Comparison of ENCODE assay signal across 2 cellular contexts in genomic region chr13:50587839-50588373, GRCh38.
TF ChIP-seq lines count a peak whose summit lies in the region.

No MANE protein-coding gene starts in this region.

TF ChIP-seq in GM23338, 12 proteins besides CTCF, POLR2A, EP300 and RAD21:
- TF ChIP-seq STAT1 (IDR thresholded peaks at IDR 0.05; ENCODE audit: unreplicated experiment) (no peak), ZNF114 (CRISPR knock-in tag; IDR thresholded peaks at IDR 0.05) (no peak), EZH2 (IDR thresholded peaks at IDR 0.05; ENCODE audit: low read depth, unreplicated experiment) (no peak), NANOG (IDR thresholded peaks at IDR 0.05; ENCODE audit: borderline replicate concordance) (no peak), CREB1 (CRISPR knock-in tag; IDR thresholded peaks at IDR 0.05; ENCODE audit: low read depth) (no peak), ZNF331 (CRISPR knock-in tag; IDR thresholded peaks at IDR 0.05; ENCODE audit: low read depth) (no peak), ETS1 (IDR thresholded peaks at IDR 0.05) (no peak), EZH2phosphoT487 (IDR thresholded peaks at IDR 0.05; ENCODE audit: unreplicated experiment) (no peak), ZNF462 (CRISPR knock-in tag; IDR thresholded peaks at IDR 0.05) (no peak), JUNB (IDR thresholded peaks at IDR 0.05; ENCODE audit: unreplicated experiment) (no peak), POLR2AphosphoS5 (IDR thresholded peaks at IDR 0.05; ENCODE audit: low read depth) (no peak)
- TF ChIP-seq, protein P1, sequence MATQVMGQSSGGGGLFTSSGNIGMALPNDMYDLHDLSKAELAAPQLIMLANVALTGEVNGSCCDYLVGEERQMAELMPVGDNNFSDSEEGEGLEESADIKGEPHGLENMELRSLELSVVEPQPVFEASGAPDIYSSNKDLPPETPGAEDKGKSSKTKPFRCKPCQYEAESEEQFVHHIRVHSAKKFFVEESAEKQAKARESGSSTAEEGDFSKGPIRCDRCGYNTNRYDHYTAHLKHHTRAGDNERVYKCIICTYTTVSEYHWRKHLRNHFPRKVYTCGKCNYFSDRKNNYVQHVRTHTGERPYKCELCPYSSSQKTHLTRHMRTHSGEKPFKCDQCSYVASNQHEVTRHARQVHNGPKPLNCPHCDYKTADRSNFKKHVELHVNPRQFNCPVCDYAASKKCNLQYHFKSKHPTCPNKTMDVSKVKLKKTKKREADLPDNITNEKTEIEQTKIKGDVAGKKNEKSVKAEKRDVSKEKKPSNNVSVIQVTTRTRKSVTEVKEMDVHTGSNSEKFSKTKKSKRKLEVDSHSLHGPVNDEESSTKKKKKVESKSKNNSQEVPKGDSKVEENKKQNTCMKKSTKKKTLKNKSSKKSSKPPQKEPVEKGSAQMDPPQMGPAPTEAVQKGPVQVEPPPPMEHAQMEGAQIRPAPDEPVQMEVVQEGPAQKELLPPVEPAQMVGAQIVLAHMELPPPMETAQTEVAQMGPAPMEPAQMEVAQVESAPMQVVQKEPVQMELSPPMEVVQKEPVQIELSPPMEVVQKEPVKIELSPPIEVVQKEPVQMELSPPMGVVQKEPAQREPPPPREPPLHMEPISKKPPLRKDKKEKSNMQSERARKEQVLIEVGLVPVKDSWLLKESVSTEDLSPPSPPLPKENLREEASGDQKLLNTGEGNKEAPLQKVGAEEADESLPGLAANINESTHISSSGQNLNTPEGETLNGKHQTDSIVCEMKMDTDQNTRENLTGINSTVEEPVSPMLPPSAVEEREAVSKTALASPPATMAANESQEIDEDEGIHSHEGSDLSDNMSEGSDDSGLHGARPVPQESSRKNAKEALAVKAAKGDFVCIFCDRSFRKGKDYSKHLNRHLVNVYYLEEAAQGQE (IDR thresholded peaks at IDR 0.05; ENCODE audit: unreplicated experiment) = no peak

TF ChIP-seq in WTC11, 78 proteins besides CTCF, POLR2A, EP300 and RAD21:
- no peak for TF ChIP-seq ZNF425 (CRISPR knock-in tag; conservative IDR thresholded peaks at IDR 0.05)
- no peak for TF ChIP-seq CREM (CRISPR knock-in tag; IDR thresholded peaks at IDR 0.05)
- TF ChIP-seq, protein P2, sequence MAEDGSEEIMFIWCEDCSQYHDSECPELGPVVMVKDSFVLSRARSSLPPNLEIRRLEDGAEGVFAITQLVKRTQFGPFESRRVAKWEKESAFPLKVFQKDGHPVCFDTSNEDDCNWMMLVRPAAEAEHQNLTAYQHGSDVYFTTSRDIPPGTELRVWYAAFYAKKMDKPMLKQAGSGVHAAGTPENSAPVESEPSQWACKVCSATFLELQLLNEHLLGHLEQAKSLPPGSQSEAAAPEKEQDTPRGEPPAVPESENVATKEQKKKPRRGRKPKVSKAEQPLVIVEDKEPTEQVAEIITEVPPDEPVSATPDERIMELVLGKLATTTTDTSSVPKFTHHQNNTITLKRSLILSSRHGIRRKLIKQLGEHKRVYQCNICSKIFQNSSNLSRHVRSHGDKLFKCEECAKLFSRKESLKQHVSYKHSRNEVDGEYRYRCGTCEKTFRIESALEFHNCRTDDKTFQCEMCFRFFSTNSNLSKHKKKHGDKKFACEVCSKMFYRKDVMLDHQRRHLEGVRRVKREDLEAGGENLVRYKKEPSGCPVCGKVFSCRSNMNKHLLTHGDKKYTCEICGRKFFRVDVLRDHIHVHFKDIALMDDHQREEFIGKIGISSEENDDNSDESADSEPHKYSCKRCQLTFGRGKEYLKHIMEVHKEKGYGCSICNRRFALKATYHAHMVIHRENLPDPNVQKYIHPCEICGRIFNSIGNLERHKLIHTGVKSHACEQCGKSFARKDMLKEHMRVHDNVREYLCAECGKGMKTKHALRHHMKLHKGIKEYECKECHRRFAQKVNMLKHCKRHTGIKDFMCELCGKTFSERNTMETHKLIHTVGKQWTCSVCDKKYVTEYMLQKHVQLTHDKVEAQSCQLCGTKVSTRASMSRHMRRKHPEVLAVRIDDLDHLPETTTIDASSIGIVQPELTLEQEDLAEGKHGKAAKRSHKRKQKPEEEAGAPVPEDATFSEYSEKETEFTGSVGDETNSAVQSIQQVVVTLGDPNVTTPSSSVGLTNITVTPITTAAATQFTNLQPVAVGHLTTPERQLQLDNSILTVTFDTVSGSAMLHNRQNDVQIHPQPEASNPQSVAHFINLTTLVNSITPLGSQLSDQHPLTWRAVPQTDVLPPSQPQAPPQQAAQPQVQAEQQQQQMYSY (CRISPR knock-in tag; IDR thresholded peaks at IDR 0.05) = no peak
- TF ChIP-seq ZNF317 (CRISPR knock-in tag; IDR thresholded peaks at IDR 0.05; ENCODE audit: borderline replicate concordance, low read depth) = no peak
- no peak for TF ChIP-seq IRF1 (CRISPR knock-in tag; IDR thresholded peaks at IDR 0.05)
- TF ChIP-seq ATF6 (CRISPR knock-in tag; IDR thresholded peaks at IDR 0.05) = no peak
- TF ChIP-seq NR3C1 (CRISPR knock-in tag; conservative IDR thresholded peaks at IDR 0.05; ENCODE audit: low read depth) = no peak
- TF ChIP-seq JAZF1 (CRISPR knock-in tag; IDR thresholded peaks at IDR 0.05) = no peak
- TF ChIP-seq SMAD3 (CRISPR knock-in tag; IDR thresholded peaks at IDR 0.05; ENCODE audit: borderline replicate concordance) = no peak
- TF ChIP-seq NR2C2 (CRISPR knock-in tag; IDR thresholded peaks at IDR 0.05) = no peak
- TF ChIP-seq, protein P3, sequence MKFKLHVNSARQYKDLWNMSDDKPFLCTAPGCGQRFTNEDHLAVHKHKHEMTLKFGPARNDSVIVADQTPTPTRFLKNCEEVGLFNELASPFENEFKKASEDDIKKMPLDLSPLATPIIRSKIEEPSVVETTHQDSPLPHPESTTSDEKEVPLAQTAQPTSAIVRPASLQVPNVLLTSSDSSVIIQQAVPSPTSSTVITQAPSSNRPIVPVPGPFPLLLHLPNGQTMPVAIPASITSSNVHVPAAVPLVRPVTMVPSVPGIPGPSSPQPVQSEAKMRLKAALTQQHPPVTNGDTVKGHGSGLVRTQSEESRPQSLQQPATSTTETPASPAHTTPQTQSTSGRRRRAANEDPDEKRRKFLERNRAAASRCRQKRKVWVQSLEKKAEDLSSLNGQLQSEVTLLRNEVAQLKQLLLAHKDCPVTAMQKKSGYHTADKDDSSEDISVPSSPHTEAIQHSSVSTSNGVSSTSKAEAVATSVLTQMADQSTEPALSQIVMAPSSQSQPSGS (CRISPR knock-in tag; IDR thresholded peaks at IDR 0.05; ENCODE audit: borderline replicate concordance, low read depth) = no peak
